ENCODE assay signal across 1 cellular context in genomic region chr17:72865954-72866353, GRCh38.
TF ChIP-seq lines count a peak whose summit lies in the region.

No MANE protein-coding gene starts in this region.

TF ChIP-seq in H1, 55 proteins besides CTCF, POLR2A, EP300 and RAD21:
- TF ChIP-seq, protein P1, sequence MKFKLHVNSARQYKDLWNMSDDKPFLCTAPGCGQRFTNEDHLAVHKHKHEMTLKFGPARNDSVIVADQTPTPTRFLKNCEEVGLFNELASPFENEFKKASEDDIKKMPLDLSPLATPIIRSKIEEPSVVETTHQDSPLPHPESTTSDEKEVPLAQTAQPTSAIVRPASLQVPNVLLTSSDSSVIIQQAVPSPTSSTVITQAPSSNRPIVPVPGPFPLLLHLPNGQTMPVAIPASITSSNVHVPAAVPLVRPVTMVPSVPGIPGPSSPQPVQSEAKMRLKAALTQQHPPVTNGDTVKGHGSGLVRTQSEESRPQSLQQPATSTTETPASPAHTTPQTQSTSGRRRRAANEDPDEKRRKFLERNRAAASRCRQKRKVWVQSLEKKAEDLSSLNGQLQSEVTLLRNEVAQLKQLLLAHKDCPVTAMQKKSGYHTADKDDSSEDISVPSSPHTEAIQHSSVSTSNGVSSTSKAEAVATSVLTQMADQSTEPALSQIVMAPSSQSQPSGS (IDR thresholded peaks at IDR 0.05; ENCODE audit: low read length), result no peak
- no peak for TF ChIP-seq RFX5 (IDR thresholded peaks at IDR 0.05; ENCODE audit: borderline replicate concordance, low read depth, low read length)
- TF ChIP-seq TEAD4 (IDR thresholded peaks at IDR 0.05; ENCODE audit: low read depth, low read length), result no peak
- no peak for TF ChIP-seq NRF1 (IDR thresholded peaks at IDR 0.05; ENCODE audit: low read depth, low read length)
- no peak for TF ChIP-seq EGR1 (IDR thresholded peaks at IDR 0.05; ENCODE audit: borderline replicate concordance, low read depth, low read length)
- no peak for TF ChIP-seq SIRT6 (IDR thresholded peaks at IDR 0.05; ENCODE audit: low read length)
- TF ChIP-seq CBX8 (IDR thresholded peaks at IDR 0.05; ENCODE audit: borderline replicate concordance, low read depth, low read length), result no peak
- TF ChIP-seq RBBP5 (IDR thresholded peaks at IDR 0.05; ENCODE audit: borderline replicate concordance, low read depth, low read length), result no peak
- no peak for TF ChIP-seq CREB1 (IDR thresholded peaks at IDR 0.05)
- TF ChIP-seq SP4 (IDR thresholded peaks at IDR 0.05; ENCODE audit: low read length), result no peak
- no peak for TF ChIP-seq GABPA (IDR thresholded peaks at IDR 0.05; ENCODE audit: borderline replicate concordance, insufficient read depth, low read length)
- no peak for TF ChIP-seq KDM5A (IDR thresholded peaks at IDR 0.05; ENCODE audit: low read length)
TF ChIP-seq in H1: peak in this region for 0.
